Comparison of ENCODE assay signal across 11 cellular contexts in the genomic region with DNA sequence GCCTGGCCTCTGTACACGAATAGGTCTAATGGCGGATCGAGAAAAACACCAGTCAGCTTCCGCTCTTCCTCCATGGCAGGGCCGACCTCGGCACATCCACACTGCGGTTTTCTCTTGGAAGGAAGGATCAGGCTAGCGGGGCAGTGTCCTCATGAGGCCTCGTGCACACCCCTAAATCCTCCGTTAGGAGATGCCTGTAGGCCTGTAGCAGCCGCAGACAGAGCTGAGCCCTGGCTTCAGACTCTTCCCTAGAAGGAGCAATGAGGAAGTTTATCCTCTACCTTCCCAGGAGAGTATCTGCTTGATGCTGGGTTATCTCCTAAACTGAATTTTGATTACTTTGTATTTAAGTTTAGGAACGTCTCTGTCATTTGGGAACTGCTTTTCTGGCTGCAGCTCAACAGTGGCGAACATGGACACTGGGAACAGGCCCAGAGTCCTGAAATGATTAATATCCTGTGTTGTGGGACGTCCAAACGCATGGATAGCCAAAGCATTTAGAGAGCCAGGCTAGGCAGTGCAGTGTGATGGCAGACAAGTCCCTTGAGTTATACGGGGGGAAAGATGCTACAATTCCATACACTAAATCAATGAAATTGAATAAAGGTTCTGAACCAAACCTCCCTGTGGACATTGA. TPM values are rescaled to one million over a fixed set of nuclear protein-coding genes. Genes with fewer than 3 reads are reported as not detected.
DNase-seq lines count a peak whose midpoint lies in the region; ATAC-seq, FAIRE-seq and TF ChIP-seq lines count a peak whose summit lies in the region.
"Had no signal": no experiment of that assay in that cellular context is flagged by ENCODE, and none has a peak within 500 bp of the region (broad histone marks: within the 10 kb centered on the region; RNA-seq: fewer than 3 reads in every experiment).

No MANE protein-coding gene starts in this region.

- peak; percentile 78 to 91 for ATAC-seq in right cardiac atrium
- no peak for ATAC-seq in activated CD4-positive, CD25-positive, alpha-beta regulatory T cell treated with anti-CD3 and anti-CD28 coated beads, Interleukin-2, amount 50 U/mL, for 24 hours
- ATAC-seq in HG03025 (IDR thresholded peaks at IDR 0.05; ENCODE audit: low FRiP score, unreplicated experiment) = no peak
- ATAC-seq: T-helper 17 cell had no signal

- peaks cover 23% of the 10 kb centered on the region for H3K4me1 ChIP-seq in astrocyte (ENCODE audit: insufficient read depth, low read length)
- peaks cover 7% of the 10 kb centered on the region for H3K4me1 ChIP-seq in right cardiac atrium (ENCODE audit: control insufficient read depth, insufficient read depth, low read length)
- peaks cover 33% of the 10 kb centered on the region for H3K4me1 ChIP-seq in skeletal muscle satellite cell (ENCODE audit: control insufficient read depth, insufficient read depth, low read length)

- H3K9me3 ChIP-seq in astrocyte (ENCODE audit: insufficient read depth, low read depth, low read length) = no peaks in the 10 kb centered on the region
- no peaks in the 10 kb centered on the region for H3K9me3 ChIP-seq in right cardiac atrium (ENCODE audit: control insufficient read depth, low read length)
- H3K9me3 ChIP-seq in skeletal muscle satellite cell (replicated peaks; ENCODE audit: low read length) = no peaks in the 10 kb centered on the region

- peaks cover 2% of the 10 kb centered on the region for H3K36me3 Mint-ChIP-seq in astrocyte (ENCODE audit: low read depth, unreplicated experiment)

- H3K27me3 ChIP-seq in astrocyte (ENCODE audit: insufficient read depth, low read length) (no peaks in the 10 kb centered on the region), right cardiac atrium (ENCODE audit: control insufficient read depth, insufficient read depth) (no peaks in the 10 kb centered on the region), skeletal muscle satellite cell (ENCODE audit: control insufficient read depth, insufficient read depth, low read length) (no peaks in the 10 kb centered on the region)

- H2AFZ ChIP-seq in astrocyte (ENCODE audit: low read depth, low read length) = peak overlapping the region; percentile 15

- peak overlapping the region; percentile 97 for H3K27ac Mint-ChIP-seq in astrocyte (ENCODE audit: unreplicated experiment)
- H3K27ac Mint-ChIP-seq: activated T-helper 1 cell treated with anti-CD3 and anti-CD28 coated beads, Interleukin-12 subunit alpha, Interleukin-12 subunit beta, Interleukin-2, Interleukin-4 antibody, amounts not matched to agents 30 ng/mL and 10 ng/mL and 1 ng/mL, durations not matched to agents 14 hours and 24 hours and 36 hours; CD4-positive, alpha-beta T cell; T-helper 17 cell had no signal

- WGBS in right cardiac atrium = 45% methylated on average over 16 of the region's 16 CpGs

- H4K20me1 ChIP-seq in astrocyte (ENCODE audit: insufficient read depth, low read length) = no peaks in the 10 kb centered on the region

- H3K79me2 ChIP-seq in astrocyte (ENCODE audit: insufficient read depth, low read length) = no peaks in the 10 kb centered on the region

- H3K27me3 Mint-ChIP-seq in astrocyte (ENCODE audit: low read depth, unreplicated experiment) = peaks cover 1% of the 10 kb centered on the region
- H3K27me3 Mint-ChIP-seq: CD4-positive, alpha-beta T cell had no signal

- TF ChIP-seq CTCF in astrocyte (IDR thresholded peaks at IDR 0.05; ENCODE audit: insufficient read depth, low read depth, low read length) = no peak

- H3K9me3 Mint-ChIP-seq in astrocyte (ENCODE audit: unreplicated experiment) = no peaks in the 10 kb centered on the region
- H3K9me3 Mint-ChIP-seq: activated T-helper 1 cell treated with anti-CD3 and anti-CD28 coated beads, Interleukin-12 subunit alpha, Interleukin-12 subunit beta, Interleukin-2, Interleukin-4 antibody, amounts not matched to agents 30 ng/mL and 10 ng/mL and 1 ng/mL, durations not matched to agents 14 hours and 24 hours and 36 hours; CD4-positive, alpha-beta T cell had no signal

- H3K4me2 ChIP-seq in astrocyte (ENCODE audit: low read length) (peak overlapping the region; percentile 73), skeletal muscle satellite cell (ENCODE audit: low read length) (peak overlapping the region; percentile 71)

- H3K4me3 ChIP-seq in astrocyte (ENCODE audit: insufficient read depth, low read depth, low read length) (peak overlapping the region; percentile 36), right cardiac atrium (ENCODE audit: low read length) (no peak overlapping the region), skeletal muscle satellite cell (ENCODE audit: low read length) (peak overlapping the region; percentile 30)

- peak overlapping the region; percentile 15 for H3K4me3 Mint-ChIP-seq in astrocyte (ENCODE audit: unreplicated experiment)
- H3K4me3 Mint-ChIP-seq: activated T-helper 1 cell treated with anti-CD3 and anti-CD28 coated beads, Interleukin-12 subunit alpha, Interleukin-12 subunit beta, Interleukin-2, Interleukin-4 antibody, amounts not matched to agents 30 ng/mL and 10 ng/mL and 1 ng/mL, durations not matched to agents 14 hours and 24 hours and 36 hours; CD4-positive, alpha-beta T cell had no signal

- intact Hi-C loops in right cardiac atrium (cut with DNase I) = no loop called here

- H3K9ac ChIP-seq in astrocyte (ENCODE audit: low read length) = peak overlapping the region; percentile 59
- H3K9ac ChIP-seq in skeletal muscle satellite cell (ENCODE audit: low read depth, low read length) = peak overlapping the region; percentile 73

- H3K36me3 ChIP-seq in astrocyte (ENCODE audit: insufficient read depth, low read length) (no peaks in the 10 kb centered on the region), skeletal muscle satellite cell (ENCODE audit: insufficient read depth, low read length) (no peaks in the 10 kb centered on the region)

- no peak for FAIRE-seq in astrocyte (lab: Jason Lieb, UNC)

- peaks cover 39% of the 10 kb centered on the region for H3K4me1 Mint-ChIP-seq in astrocyte (ENCODE audit: low read depth, unreplicated experiment)

- H3K27ac ChIP-seq in astrocyte (ENCODE audit: low read depth, low read length) = peak overlapping the region; percentile 83
- H3K27ac ChIP-seq in right cardiac atrium (ENCODE audit: low read length) = peak overlapping the region; percentile 87

- DNase-seq in GM03348 (ENCODE audit: low spot score) (peak; percentile 33), astrocyte (ENCODE audit: low read depth) (peak; percentile 27), right cardiac atrium (peak in 2 of 3 donors; percentile 44 to 60), NCI-H1092 (lab: John Stamatoyannopoulos, UW) (no peak), SIG-M5 treated with dmso at 0.1 percent for 504 hours (lab: John Stamatoyannopoulos, UW; ENCODE audit: unreplicated experiment) (no peak)
- DNase-seq: CD4-positive, alpha-beta T cell; T-helper 17 cell had no signal

RNA-seq across cellular contexts. Expression of gene BMAL1, which starts 16.5 kb away (rescaled TPM):
- total RNA-seq in astrocyte (21.1 and 26.9 TPM in 2 replicates), right cardiac atrium (10 to 100 TPM in 3 of 4 donors, 1 to 10 TPM in 1; 6.5 to 23.4 (median 19.0) TPM)
- polyA plus RNA-seq in right cardiac atrium = 8.5 TPM
- 12.5 and 12.9 TPM in 2 replicates for total RNA-seq in skeletal muscle satellite cell (2012; rRNA removed)

Comparison
In these comparisons a context has a peak if more than half of its experiments do, and no peak if none do; other contexts are left out.
1. DNase-seq: peak in GM03348 (single experiment), astrocyte (single experiment) and right cardiac atrium (2 of 3); none in NCI-H1092 (single experiment) and SIG-M5 treated with dmso at 0.1 percent for 504 hours (single experiment).
2. ATAC-seq: peak in right cardiac atrium (2 of 2); none in activated CD4-positive, CD25-positive, alpha-beta regulatory T cell treated with anti-CD3 and anti-CD28 coated beads, Interleukin-2, amount 50 U/mL, for 24 hours (0 of 2) and HG03025 (single experiment).